ENCODE assay signal across 1 cellular context in genomic region chr1:203557390-203557789, GRCh38.
TF ChIP-seq lines count a peak whose summit lies in the region.

No MANE protein-coding gene starts in this region.

TF ChIP-seq in IMR-90, 13 proteins besides CTCF, POLR2A, EP300 and RAD21 (continued from another document):
- no peak for TF ChIP-seq NFE2L2 (IDR thresholded peaks at IDR 0.05; ENCODE audit: low read depth, low read length)
